In genomic region chr5:32311404-32312193, GRCh38 we compare ENCODE assay signal across 8 cellular contexts. TPM values are rescaled to one million over a fixed set of nuclear protein-coding genes. Genes with fewer than 3 reads are reported as not detected.
A peak's percentile ranks its signal among the peaks of the same experiment; 100 is the strongest.
DNase-seq lines count a peak whose midpoint lies in the region; ATAC-seq and TF ChIP-seq lines count a peak whose summit lies in the region.

No MANE protein-coding gene starts in this region.

- no peaks in the 10 kb centered on the region for H3K9me3 Mint-ChIP-seq in endodermal cell

- H3K4me2 ChIP-seq in OCI-LY3 (ENCODE audit: low read length), result peak overlapping the region; percentile 83
- peak overlapping the region; percentile 51 for H3K4me2 ChIP-seq in neuronal stem cell (ENCODE audit: insufficient read depth, low read length, poor library complexity, severe bottlenecking)

- peaks cover 6% of the 10 kb centered on the region for H3K79me1 ChIP-seq in neuronal stem cell (ENCODE audit: low read depth, low read length)

- H4K8ac ChIP-seq in neuronal stem cell (ENCODE audit: low read depth, low read length), result no peak overlapping the region

- ATAC-seq in HG03095 (IDR thresholded peaks at IDR 0.05; ENCODE audit: unreplicated experiment), result no peak

- H3K9me3 ChIP-seq in OCI-LY3 (ENCODE audit: insufficient read depth, low read length) (no peaks in the 10 kb centered on the region), endodermal cell (ENCODE audit: control insufficient read depth, low read length) (no peaks in the 10 kb centered on the region), neuronal stem cell (replicated peaks in 1 of 2; ENCODE audit: control insufficient read depth in 2 of 2, insufficient read depth in 1 of 2, low read depth in 1 of 2, low read length in 2 of 2) (no peaks in the 10 kb centered on the region)

- peak overlapping the region; percentile 70 for H3K4me3 Mint-ChIP-seq in endodermal cell

- H3K4me1 ChIP-seq in OCI-LY3 (ENCODE audit: low read length) (peaks cover 9% of the 10 kb centered on the region), endodermal cell (ENCODE audit: control insufficient read depth, insufficient read depth, low read length) (no peaks in the 10 kb centered on the region), neuronal stem cell (ENCODE audit: control insufficient read depth in 2 of 2, insufficient read depth in 1 of 2, low read depth in 1 of 2, low read length in 2 of 2) (peaks cover 5% of the 10 kb centered on the region in 2 donors)

- H2AFZ ChIP-seq in OCI-LY3 (ENCODE audit: low read depth, low read length), result no peak overlapping the region
- peak overlapping the region; percentile 94 for H2AFZ ChIP-seq in neuronal stem cell (ENCODE audit: low read length)

- H3K9ac ChIP-seq in OCI-LY3 (ENCODE audit: low read length) (peak overlapping the region; percentile 77), endodermal cell (ENCODE audit: extremely low read depth, low read length, poor library complexity, severe bottlenecking) (peak overlapping the region; percentile 72), neuronal stem cell (ENCODE audit: low read depth, low read length, poor library complexity) (peak overlapping the region; percentile 98)

- H3K79me2 ChIP-seq in OCI-LY3 (ENCODE audit: low read length), result peaks cover 56% of the 10 kb centered on the region

- H3K27me3 ChIP-seq in GM06990 (replicated peaks; ENCODE audit: control insufficient read depth, insufficient read depth, low read length) (no peaks in the 10 kb centered on the region), OCI-LY3 (ENCODE audit: low read depth, low read length) (no peaks in the 10 kb centered on the region), endodermal cell (ENCODE audit: control insufficient read depth, insufficient read depth, low read length, poor library complexity, severe bottlenecking) (no peaks in the 10 kb centered on the region), neuronal stem cell (ENCODE audit: control insufficient read depth in 3 of 3, insufficient read depth in 3 of 3, low read depth in 1 of 3, low read length in 3 of 3) (no peaks in the 10 kb centered on the region)

- no peak overlapping the region for H2BK12ac ChIP-seq in neuronal stem cell (ENCODE audit: low read length)

- peaks cover 16% of the 10 kb centered on the region for H3K4me1 Mint-ChIP-seq in endodermal cell

- H2AK5ac ChIP-seq in neuronal stem cell (ENCODE audit: low read depth, low read length), result no peak overlapping the region

- TF ChIP-seq CTCF in GM06990 (IDR thresholded peaks at IDR 0.05; ENCODE audit: insufficient read depth, low read length, poor library complexity, severe bottlenecking) (no peak), OCI-LY3 (IDR thresholded peaks at IDR 0.05; ENCODE audit: low read depth, low read length) (no peak), endodermal cell (conservative IDR thresholded peaks at IDR 0.05) (no peak)

- peak overlapping the region; percentile 83 for H3K23ac ChIP-seq in neuronal stem cell (ENCODE audit: low read depth, low read length, poor library complexity)

- H3K36me3 ChIP-seq in GM06990 (ENCODE audit: control insufficient read depth, insufficient read depth, low read length) (no peaks in the 10 kb centered on the region), OCI-LY3 (replicated peaks; ENCODE audit: low read depth, low read length) (no peaks in the 10 kb centered on the region), endodermal cell (ENCODE audit: control insufficient read depth, insufficient read depth, low read length) (peaks cover 4% of the 10 kb centered on the region), neuronal stem cell (replicated peaks in 1 of 2; ENCODE audit: control insufficient read depth in 2 of 2, insufficient read depth in 2 of 2, low read length in 2 of 2) (peaks cover 0 to 23% of the 10 kb centered on the region in 2 donors)

- H3K36me3 Mint-ChIP-seq in endodermal cell (ENCODE audit: low read depth), result peaks cover 18% of the 10 kb centered on the region

- H3K27me3 Mint-ChIP-seq in endodermal cell (ENCODE audit: insufficient read depth), result peaks cover 1% of the 10 kb centered on the region

- H3K27ac ChIP-seq in OCI-LY3 (ENCODE audit: low read length), result peak overlapping the region; percentile 55
- no peak overlapping the region for H3K27ac ChIP-seq in endodermal cell (ENCODE audit: low read depth, low read length)
- no peak overlapping the region for H3K27ac ChIP-seq in neuronal stem cell (replicated peaks; ENCODE audit: low read length)

- no peak overlapping the region for H2BK120ac ChIP-seq in neuronal stem cell (ENCODE audit: low read depth, low read length)

- peak overlapping the region; percentile 73 for H3K27ac Mint-ChIP-seq in endodermal cell

- H3K4ac ChIP-seq in neuronal stem cell (ENCODE audit: low read length), result no peak overlapping the region

- 20 to 32% methylated on average over 14 to 16 of the region's 16 CpGs for WGBS in endodermal cell (ENCODE audit: insufficient coverage in 1 of 2, insufficient read length in 1 of 2), 2 experiments
- WGBS in neuronal stem cell (ENCODE audit: extremely low coverage in 2 of 2, insufficient read length in 2 of 2, insufficient replicate concordance in 1 of 2), 2 donors, result 100% methylated on average over 2 of the region's 16 CpGs; no CpG with 5 or more reads in 1 of the 2 donors

- H3K18ac ChIP-seq in neuronal stem cell (ENCODE audit: low read length), result no peak overlapping the region

- H4K91ac ChIP-seq in neuronal stem cell (ENCODE audit: low read depth, low read length, poor library complexity), result no peak overlapping the region

- H2BK5ac ChIP-seq in neuronal stem cell (ENCODE audit: low read length), result peak overlapping the region; percentile 96

- DNase-seq in GM06990 (ENCODE audit: extremely low read depth, insufficient read length), result peak; percentile 48
- DNase-seq in endodermal cell, result no peak
- no peak for DNase-seq in neuronal stem cell (ENCODE audit: low spot score)
- no peak for DNase-seq in COLO829 (ENCODE audit: low spot score)
- DNase-seq in D341Med (ENCODE audit: low spot score), result no peak
- DNase-seq in activated CD4-positive, CD25-positive, alpha-beta regulatory T cell (lab: John Stamatoyannopoulos, UW), result no peak

- no peak overlapping the region for H2BK15ac ChIP-seq in neuronal stem cell (ENCODE audit: low read length)

- peak overlapping the region; percentile 82 for H3K14ac ChIP-seq in neuronal stem cell (ENCODE audit: low read length)

- peak overlapping the region; percentile 83 for H3K4me3 ChIP-seq in GM06990 (replicated peaks; ENCODE audit: low read depth, low read length)
- peak overlapping the region; percentile 89 for H3K4me3 ChIP-seq in OCI-LY3 (ENCODE audit: low read length)
- H3K4me3 ChIP-seq in endodermal cell (ENCODE audit: low read length), result peak overlapping the region; percentile 89
- H3K4me3 ChIP-seq in neuronal stem cell (ENCODE audit: low read length in 2 of 2), result peak overlapping the region; percentile 84 to 100

- H4K20me1 ChIP-seq in OCI-LY3 (ENCODE audit: insufficient read depth, low read length), result peaks cover 2% of the 10 kb centered on the region; the same call in 1 of the 2 replicates

RNA-seq across cellular contexts. Expression of gene MTMR12, which starts 1.1 kb away (rescaled TPM):
- total RNA-seq in endodermal cell, result 10 to 100 TPM; 32.7 to 33.3 TPM
- 24.2 TPM for polyA plus RNA-seq in endodermal cell (2013, experiment 1 of 2)
- polyA plus RNA-seq in endodermal cell (2013, experiment 2 of 2), result 22.1 TPM
- 14.2 TPM for polyA plus RNA-seq in neuronal stem cell (2013, experiment 1 of 2)
- polyA plus RNA-seq in neuronal stem cell (2013, experiment 2 of 2), result 14.8 TPM
